Comparison of ENCODE assay signal across 8 cellular contexts in the genomic region with DNA sequence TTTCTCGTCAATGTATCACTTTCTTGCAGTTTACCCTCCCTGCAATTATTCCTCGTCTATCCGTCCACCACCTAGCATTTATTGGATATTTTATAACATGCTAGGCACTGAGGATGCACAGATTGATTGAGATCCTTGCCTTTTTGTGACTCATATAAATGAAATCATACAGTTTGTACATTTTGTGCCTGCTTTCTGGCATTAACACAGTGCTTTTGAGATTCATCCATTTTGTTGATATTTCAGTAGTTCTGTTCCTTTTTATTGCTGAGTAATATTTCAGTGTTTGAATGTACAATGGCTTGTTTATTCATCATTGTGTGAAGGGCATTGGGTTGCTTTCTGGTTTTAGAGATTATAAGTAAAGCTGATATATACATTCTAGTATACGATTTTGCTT. TPM values are rescaled to one million over a fixed set of nuclear protein-coding genes. Genes with fewer than 3 reads are reported as not detected.
DNase-seq lines count a peak whose midpoint lies in the region; ATAC-seq lines count a peak whose summit lies in the region.

No MANE protein-coding gene starts in this region.

- peak overlapping the region; percentile 35 to 89 (median 80) for H3K9ac ChIP-seq in subcutaneous abdominal adipose tissue (ENCODE audit: low read length in 5 of 5)

- H3K4me1 Mint-ChIP-seq in activated CD4-positive, alpha-beta T cell treated with anti-CD3 and anti-CD28 coated beads for 36 hours, result peaks cover 24% of the 10 kb centered on the region
- peaks cover 31% of the 10 kb centered on the region for H3K4me1 Mint-ChIP-seq in activated naive CD8-positive, alpha-beta T cell (ENCODE audit: low read depth)
- H3K4me1 Mint-ChIP-seq in immature natural killer cell, result peaks cover 27 to 43% of the 10 kb centered on the region in 2 donors

- POLR2A ChIA-PET in activated CD4-positive, alpha-beta T cell treated with anti-CD3 and anti-CD28 coated beads for 36 hours (lab: Charles Lee), result interaction anchor here (0.6 kb wide), 2 partner anchors 8 to 510 kb away, joined by 4 to 5 read pairs; no protein-coding TSS in a partner anchor

- H3K27ac Mint-ChIP-seq in activated CD4-positive, alpha-beta T cell treated with anti-CD3 and anti-CD28 coated beads for 36 hours, result peak overlapping the region; percentile 92
- peak overlapping the region; percentile 96 for H3K27ac Mint-ChIP-seq in activated naive CD8-positive, alpha-beta T cell
- H3K27ac Mint-ChIP-seq in immature natural killer cell, result peak overlapping the region; percentile 92 to 100 (median 98)

- H3K4me1 ChIP-seq in subcutaneous abdominal adipose tissue (ENCODE audit: control insufficient read depth in 5 of 5, insufficient read depth in 5 of 5, low read length in 5 of 5), result peaks cover 0 to 19% (median 15%) of the 10 kb centered on the region in 5 donors

- H3K9me3 ChIP-seq in subcutaneous abdominal adipose tissue (ENCODE audit: control insufficient read depth in 5 of 5, low read length in 5 of 5), result no peaks in the 10 kb centered on the region

- intact Hi-C loops in activated CD4-positive, alpha-beta T cell treated with anti-CD3 and anti-CD28 coated beads for 36 hours (cut with DNase I, micrococcal nuclease), result loop anchor here (1.0 to 5.0 kb wide), 4 partner anchors 264 to 670 kb away; partner anchors contain the start of genes RBPJ (in 1 of the 2) and SMIM20 (in 1 of the 2)

- no peak for ATAC-seq in activated CD4-positive, alpha-beta T cell treated with anti-CD3 and anti-CD28 coated beads for 36 hours

- no peaks in the 10 kb centered on the region for H3K36me3 Mint-ChIP-seq in activated CD4-positive, alpha-beta T cell treated with anti-CD3 and anti-CD28 coated beads for 36 hours (ENCODE audit: low read depth)
- peaks cover 3% of the 10 kb centered on the region for H3K36me3 Mint-ChIP-seq in activated naive CD8-positive, alpha-beta T cell
- peaks cover 0 to 6% (median 0%) of the 10 kb centered on the region in 3 donors for H3K36me3 Mint-ChIP-seq in immature natural killer cell

- H3K36me3 ChIP-seq in subcutaneous abdominal adipose tissue (ENCODE audit: control insufficient read depth in 5 of 5, insufficient read depth in 5 of 5, low read length in 5 of 5), result no peaks in the 10 kb centered on the region

- DNase-seq in activated CD4-positive, alpha-beta T cell treated with anti-CD3 and anti-CD28 coated beads for 36 hours, result no peak
- no peak for DNase-seq in activated CD4-positive, alpha-beta T cell treated with anti-CD3 and anti-CD28 coated beads, Interleukin-2, amount 50 U/mL, for 48 hours
- DNase-seq in immature natural killer cell (no peak), GDM1 (lab: John Stamatoyannopoulos, UW) (no peak), D341Med (ENCODE audit: low spot score) (no peak), NCI-H2227 treated with DMSO at 0.1 percent for 48 hours (lab: John Stamatoyannopoulos, UW) (no peak)

- peak overlapping the region; percentile 66 for H3K27ac ChIP-seq in subcutaneous abdominal adipose tissue (ENCODE audit: low read depth, low read length)

- no peaks in the 10 kb centered on the region for H3K9me3 Mint-ChIP-seq in activated CD4-positive, alpha-beta T cell treated with anti-CD3 and anti-CD28 coated beads for 36 hours (ENCODE audit: low read depth)
- H3K9me3 Mint-ChIP-seq in activated naive CD8-positive, alpha-beta T cell (ENCODE audit: low read depth), result no peaks in the 10 kb centered on the region
- no peaks in the 10 kb centered on the region for H3K9me3 Mint-ChIP-seq in immature natural killer cell

- CTCF ChIA-PET in activated CD4-positive, alpha-beta T cell treated with anti-CD3 and anti-CD28 coated beads for 36 hours (lab: Charles Lee), result interaction anchor here (0.6 to 2.0 kb wide), 4 partner anchors 9 to 217 kb away, joined by 3 to 5 read pairs (median 4); no protein-coding TSS in a partner anchor

- H3K4me3 ChIP-seq in subcutaneous abdominal adipose tissue (ENCODE audit: low read depth in 1 of 5, low read length in 5 of 5), result peak overlapping the region; percentile 78 to 97 (median 94)

- no peaks in the 10 kb centered on the region for H3K27me3 ChIP-seq in subcutaneous abdominal adipose tissue (ENCODE audit: control insufficient read depth in 5 of 5, insufficient read depth in 4 of 5, low read length in 5 of 5)

- peak overlapping the region; percentile 93 for H3K4me3 Mint-ChIP-seq in activated CD4-positive, alpha-beta T cell treated with anti-CD3 and anti-CD28 coated beads for 36 hours
- H3K4me3 Mint-ChIP-seq in activated naive CD8-positive, alpha-beta T cell, result peak overlapping the region; percentile 94
- peak overlapping the region; percentile 95 to 99 (median 98) for H3K4me3 Mint-ChIP-seq in immature natural killer cell

- H3K27me3 Mint-ChIP-seq in activated CD4-positive, alpha-beta T cell treated with anti-CD3 and anti-CD28 coated beads for 36 hours, result no peaks in the 10 kb centered on the region
- no peaks in the 10 kb centered on the region for H3K27me3 Mint-ChIP-seq in activated naive CD8-positive, alpha-beta T cell
- peaks cover 11 to 12% (median 12%) of the 10 kb centered on the region in 3 donors for H3K27me3 Mint-ChIP-seq in immature natural killer cell (ENCODE audit: low read depth in 3 of 3)

RNA-seq across cellular contexts. Expression of gene TBC1D19, which starts 0.8 kb away (rescaled TPM):
- 1 to 10 TPM; 5.0 to 5.3 TPM for total RNA-seq in activated CD4-positive, alpha-beta T cell treated with anti-CD3 and anti-CD28 coated beads for 36 hours
- 1 to 10 TPM; 2.8 to 7.4 (median 7.2) TPM for polyA plus RNA-seq in immature natural killer cell
